Comparison of ENCODE assay signal across 24 cellular contexts in the genomic region with DNA sequence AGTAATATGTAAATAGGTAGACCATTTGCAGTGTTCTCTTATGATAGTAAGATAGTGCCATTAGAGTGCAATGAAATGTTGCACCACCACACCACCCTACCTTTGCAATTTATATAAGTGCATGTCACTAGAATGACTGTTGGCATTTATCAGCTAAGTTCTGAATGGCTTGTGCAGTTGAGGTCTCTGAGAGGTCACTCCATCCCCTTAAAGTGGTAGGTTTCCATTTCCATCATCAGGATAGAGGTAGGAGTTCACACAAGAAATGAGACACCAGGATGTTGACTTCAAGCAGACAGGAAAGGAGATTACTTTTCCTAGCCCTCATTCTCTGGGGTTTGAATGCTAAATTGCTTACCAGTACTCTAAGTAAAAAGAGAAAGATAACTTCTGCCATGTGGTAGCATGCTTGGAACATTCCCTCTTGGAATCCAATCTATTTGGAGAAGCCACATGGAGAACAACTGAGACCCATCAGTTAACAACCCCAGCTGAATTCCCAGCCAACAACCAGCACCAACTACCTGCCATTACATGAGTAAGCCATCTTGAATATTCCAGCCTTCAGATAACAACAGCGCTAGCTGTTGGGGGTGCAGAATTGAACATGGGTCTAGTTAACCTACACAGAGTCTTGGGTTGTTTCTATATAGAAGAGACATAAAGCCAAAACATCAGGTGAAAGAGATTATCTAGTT.
"Had no signal": no experiment of that assay in that cellular context is flagged by ENCODE, and none has a peak within 500 bp of the region (broad histone marks: within the 10 kb centered on the region; RNA-seq: fewer than 3 reads in every experiment).

No MANE protein-coding gene starts in this region.

- H3K9me3 Mint-ChIP-seq: IgD-negative memory B cell had no signal

- H3K27ac Mint-ChIP-seq: IgD-negative memory B cell had no signal

- FAIRE-seq: HTR-8/SVneo had no signal

- H3K9ac ChIP-seq: SK-N-SH had no signal

- DNase-seq: KBM-7, MV-4-11, NCI-H1048, NCI-H1105, NCI-H1417, NCI-H146, NCI-H1694 treated with DMSO at 0.1 percent for 48 hours, NCI-H1930, NCI-H2081, NCI-H2107, NCI-H226, NCI-H446, NCI-H510A, NCI-H524 treated with DMSO at 0.1 percent for 48 hours, NCI-H69, NCI-H774, PC-3, SHP77, SK-N-SH had no signal

- ATAC-seq: Panc1, PC-3 had no signal

- H3K36me3 Mint-ChIP-seq: IgD-negative memory B cell had no signal

- H3K27ac ChIP-seq: HL-60, RWPE1 had no signal

- H3K9me3 ChIP-seq: SK-N-SH had no signal

- H3K4me2 ChIP-seq: SK-N-SH had no signal
